1 cellular context compared by ENCODE assay signal in genomic region chr2:27370816-27371620, GRCh38.
TF ChIP-seq lines count a peak whose summit lies in the region.

No MANE protein-coding gene starts in this region.

TF ChIP-seq in K562, 482 proteins besides CTCF, POLR2A, EP300 and RAD21 (continued from another document):
- TF ChIP-seq ZNF217 (CRISPR knock-in tag; IDR thresholded peaks at IDR 0.05) (0 out of 2 replicates have a peak, but pooled peaks have one; percentile 50), SMC3 (conservative IDR thresholded peaks at IDR 0.05; ENCODE audit: insufficient read depth, low read depth, low read length) (no peak), KLF6 (CRISPR knock-in tag; IDR thresholded peaks at IDR 0.05; ENCODE audit: borderline replicate concordance) (peak; percentile 45; the same call in 1 of the 2 replicates), SIN3A (IDR thresholded peaks at IDR 0.05; ENCODE audit: borderline replicate concordance in 2 of 2, control insufficient read depth in 1 of 2, low read depth in 2 of 2, low read length in 2 of 2) (peak; percentile 56 to 76; a peak in 1 of 4 replicates), ZBTB12 (CRISPR knock-in tag; IDR thresholded peaks at IDR 0.05) (0 out of 2 replicates have a peak, but pooled peaks have one; percentile 35), IRF2 (CRISPR knock-in tag; IDR thresholded peaks at IDR 0.05) (no peak), EP400 (IDR thresholded peaks at IDR 0.05) (peak; percentile 74), ZNF584 (CRISPR knock-in tag; IDR thresholded peaks at IDR 0.05; ENCODE audit: low read depth) (no peak), DIDO1 (tag; IDR thresholded peaks at IDR 0.05; ENCODE audit: low read depth) (no peak), TFE3 (CRISPR knock-in tag; IDR thresholded peaks at IDR 0.05) (no peak), ZFX (CRISPR knock-in tag; IDR thresholded peaks at IDR 0.05) (peak; percentile 99), SMAD1 (IDR thresholded peaks at IDR 0.05; ENCODE audit: low read depth, low read length, partially characterized antibody) (no peak), NONO (IDR thresholded peaks at IDR 0.05; ENCODE audit: low read depth in 2 of 2, low read length in 1 of 2) (0 out of 4 replicates have a peak, but pooled peaks of 1 of the 2 experiments have one; percentile 10), SLC30A9 (CRISPR knock-in tag; IDR thresholded peaks at IDR 0.05) (no peak), RCOR1 (IDR thresholded peaks at IDR 0.05; ENCODE audit: borderline replicate concordance in 1 of 2, low read depth in 2 of 2, low read length in 2 of 2) (peak in 1 of 2 experiments; percentile 85; a peak in 2 of 4 replicates), FIP1L1 (IDR thresholded peaks at IDR 0.05; ENCODE audit: low read depth, low read length, poor library complexity, severe bottlenecking) (no peak), POU5F1 (IDR thresholded peaks at IDR 0.05; ENCODE audit: borderline replicate concordance, low read depth, low read length, partially characterized antibody) (no peak), ZNF764 (CRISPR knock-in tag; IDR thresholded peaks at IDR 0.05; ENCODE audit: low read depth) (0 out of 2 replicates have a peak, but pooled peaks have one; percentile 33)
- TF ChIP-seq, protein P1, sequence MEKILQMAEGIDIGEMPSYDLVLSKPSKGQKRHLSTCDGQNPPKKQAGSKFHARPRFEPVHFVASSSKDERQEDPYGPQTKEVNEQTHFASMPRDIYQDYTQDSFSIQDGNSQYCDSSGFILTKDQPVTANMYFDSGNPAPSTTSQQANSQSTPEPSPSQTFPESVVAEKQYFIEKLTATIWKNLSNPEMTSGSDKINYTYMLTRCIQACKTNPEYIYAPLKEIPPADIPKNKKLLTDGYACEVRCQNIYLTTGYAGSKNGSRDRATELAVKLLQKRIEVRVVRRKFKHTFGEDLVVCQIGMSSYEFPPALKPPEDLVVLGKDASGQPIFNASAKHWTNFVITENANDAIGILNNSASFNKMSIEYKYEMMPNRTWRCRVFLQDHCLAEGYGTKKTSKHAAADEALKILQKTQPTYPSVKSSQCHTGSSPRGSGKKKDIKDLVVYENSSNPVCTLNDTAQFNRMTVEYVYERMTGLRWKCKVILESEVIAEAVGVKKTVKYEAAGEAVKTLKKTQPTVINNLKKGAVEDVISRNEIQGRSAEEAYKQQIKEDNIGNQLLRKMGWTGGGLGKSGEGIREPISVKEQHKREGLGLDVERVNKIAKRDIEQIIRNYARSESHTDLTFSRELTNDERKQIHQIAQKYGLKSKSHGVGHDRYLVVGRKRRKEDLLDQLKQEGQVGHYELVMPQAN (IDR thresholded peaks at IDR 0.05; ENCODE audit: borderline replicate concordance): peak; percentile 89
- TF ChIP-seq, protein P2, sequence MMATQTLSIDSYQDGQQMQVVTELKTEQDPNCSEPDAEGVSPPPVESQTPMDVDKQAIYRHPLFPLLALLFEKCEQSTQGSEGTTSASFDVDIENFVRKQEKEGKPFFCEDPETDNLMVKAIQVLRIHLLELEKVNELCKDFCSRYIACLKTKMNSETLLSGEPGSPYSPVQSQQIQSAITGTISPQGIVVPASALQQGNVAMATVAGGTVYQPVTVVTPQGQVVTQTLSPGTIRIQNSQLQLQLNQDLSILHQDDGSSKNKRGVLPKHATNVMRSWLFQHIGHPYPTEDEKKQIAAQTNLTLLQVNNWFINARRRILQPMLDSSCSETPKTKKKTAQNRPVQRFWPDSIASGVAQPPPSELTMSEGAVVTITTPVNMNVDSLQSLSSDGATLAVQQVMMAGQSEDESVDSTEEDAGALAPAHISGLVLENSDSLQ (IDR thresholded peaks at IDR 0.05): peak; percentile 89
TF ChIP-seq in K562: peak in this region for 101.
